Comparison of ENCODE assay signal across 8 cellular contexts in genomic region chr16:4766875-4767628, GRCh38. TPM values are rescaled to one million over a fixed set of nuclear protein-coding genes. Genes with fewer than 3 reads are reported as not detected.
DNase-seq lines count a peak whose midpoint lies in the region; ATAC-seq and TF ChIP-seq lines count a peak whose summit lies in the region.

Gene ZNF500, minus strand, starts transcription at chr16:4767162. Its CDS starts 1,184 bp downstream, at chr16:4765978.

- peak; percentile 98 for DNase-seq in NCI-H69 (lab: John Stamatoyannopoulos, UW)
- peak; percentile 100 for DNase-seq in activated CD4-positive, alpha-beta T cell treated with anti-CD3 and anti-CD28 coated beads, Interleukin-2, amount 10 ng/mL, durations not matched to agents 24 days and 14 days
- DNase-seq in dedifferentiated amniotic fluid mesenchymal stem cell (ENCODE audit: extremely low spot score), result peak; percentile 95
- DNase-seq in left kidney (ENCODE audit: low read depth, low spot score), result peak; percentile 98
- DNase-seq in stimulated activated CD4-positive, alpha-beta T cell treated with anti-CD3 and anti-CD28 coated beads, Interleukin-1b, Interleukin-23, amount 100 ng/mL, for 48 hours, result peak; percentile 97

- no peaks in the 10 kb centered on the region for H3K27me3 Mint-ChIP-seq in activated CD4-positive, alpha-beta T cell treated with anti-CD3 and anti-CD28 coated beads, Interleukin-2, amount 10 ng/mL, durations not matched to agents 24 days and 14 days

- H3K9me3 Mint-ChIP-seq in activated CD4-positive, alpha-beta T cell treated with anti-CD3 and anti-CD28 coated beads, Interleukin-2, amount 10 ng/mL, durations not matched to agents 24 days and 14 days, result no peaks in the 10 kb centered on the region

- peak within 1 kb of the TSS; percentile 91 for H3K27ac Mint-ChIP-seq in activated CD4-positive, alpha-beta T cell treated with anti-CD3 and anti-CD28 coated beads, Interleukin-2, amount 10 ng/mL, durations not matched to agents 24 days and 14 days

- H3K4me1 Mint-ChIP-seq in activated CD4-positive, alpha-beta T cell treated with anti-CD3 and anti-CD28 coated beads, Interleukin-2, amount 10 ng/mL, durations not matched to agents 24 days and 14 days, result peaks cover 26% of the 10 kb centered on the region

- intact Hi-C loops in activated CD4-positive, alpha-beta T cell treated with anti-CD3 and anti-CD28 coated beads, Interleukin-2, amount 10 ng/mL, durations not matched to agents 24 days and 14 days (cut with micrococcal nuclease), result loop anchor here (1.0 to 10.0 kb wide), 4 partner anchors 33 to 192 kb away; partner anchors contain the start of genes ANKS3, DNAAF8 and SEC14L5

- peak within 1 kb of the TSS; percentile 96 for H3K4me3 Mint-ChIP-seq in activated CD4-positive, alpha-beta T cell treated with anti-CD3 and anti-CD28 coated beads, Interleukin-2, amount 10 ng/mL, durations not matched to agents 24 days and 14 days

- ATAC-seq in GM19372 (IDR thresholded peaks at IDR 0.05; ENCODE audit: low read depth, unreplicated experiment), result peak; percentile 78
- peak; percentile 79 for ATAC-seq in HG03521 (IDR thresholded peaks at IDR 0.05; ENCODE audit: unreplicated experiment)

- H3K36me3 Mint-ChIP-seq in activated CD4-positive, alpha-beta T cell treated with anti-CD3 and anti-CD28 coated beads, Interleukin-2, amount 10 ng/mL, durations not matched to agents 24 days and 14 days (ENCODE audit: low read depth), result peaks cover 7% of the 10 kb centered on the region

- peak within 1 kb of the TSS; percentile 91 for H3K27ac ChIP-seq in C4-2B

- TF ChIP-seq CTCF in C4-2B (conservative IDR thresholded peaks at IDR 0.05), result no peak

RNA-seq across cellular contexts. Expression of gene ZNF500, which starts in this region (rescaled TPM):
- total RNA-seq in activated CD4-positive, alpha-beta T cell treated with anti-CD3 and anti-CD28 coated beads, Interleukin-2, amount 10 ng/mL, durations not matched to agents 24 days and 14 days, result 15.0 and 16.1 TPM in 2 replicates

Comparison
In these comparisons a context has a peak if more than half of its experiments do, and no peak if none do; other contexts are left out.
1. Peak in every context shown above with its lines: DNase-seq, ATAC-seq and H3K27ac ChIP-seq.